ENCODE assay signal across 24 cellular contexts in genomic region chr12:7431993-7432685, GRCh38. TPM values are rescaled to one million over a fixed set of nuclear protein-coding genes. Genes with fewer than 3 reads are reported as not detected.
DNase-seq lines count a peak whose midpoint lies in the region; ATAC-seq, FAIRE-seq and TF ChIP-seq lines count a peak whose summit lies in the region.
"Had no signal": no experiment of that assay in that cellular context is flagged by ENCODE, and none has a peak within 500 bp of the region (broad histone marks: within the 10 kb centered on the region; RNA-seq: fewer than 3 reads in every experiment).

No MANE protein-coding gene starts in this region.

- intact Hi-C loops in left lung (cut with DNase I) = no loop called here

- H3K27me3 ChIP-seq in astrocyte (ENCODE audit: insufficient read depth, low read length) (no peaks in the 10 kb centered on the region), osteoblast (ENCODE audit: insufficient read depth, low read length) (no peaks in the 10 kb centered on the region), left lung (no peaks in the 10 kb centered on the region)
- H3K27me3 ChIP-seq: body of pancreas, esophagus squamous epithelium, upper lobe of left lung had no signal

- no peaks in the 10 kb centered on the region for H3K36me3 Mint-ChIP-seq in HFFc6 (ENCODE audit: low read depth)
- no peaks in the 10 kb centered on the region for H3K36me3 Mint-ChIP-seq in astrocyte (ENCODE audit: low read depth, unreplicated experiment)
- H3K36me3 Mint-ChIP-seq: naive B cell had no signal

- H3K27ac Mint-ChIP-seq in HFFc6 = no peak overlapping the region
- no peak overlapping the region for H3K27ac Mint-ChIP-seq in astrocyte (ENCODE audit: unreplicated experiment)
- H3K27ac Mint-ChIP-seq: GM23338, naive B cell had no signal

- H4K20me1 ChIP-seq in astrocyte (ENCODE audit: insufficient read depth, low read length) = no peaks in the 10 kb centered on the region
- H4K20me1 ChIP-seq in osteoblast (ENCODE audit: insufficient read depth, low read length) = no peaks in the 10 kb centered on the region

- H3K27me3 Mint-ChIP-seq in HFFc6 (ENCODE audit: insufficient read depth) (no peaks in the 10 kb centered on the region), astrocyte (ENCODE audit: low read depth, unreplicated experiment) (no peaks in the 10 kb centered on the region)

- DNase-seq in AG20443 (ENCODE audit: low spot score) (peak; percentile 18), HFFc6 (peak; percentile 10), astrocyte (ENCODE audit: low read depth) (no peak), osteoblast (ENCODE audit: insufficient read length, low spot score, missing footprints) (no peak), left lung (no peak), cerebellum (ENCODE audit: low spot score) (no peak), NCI-H128 (lab: John Stamatoyannopoulos, UW; ENCODE audit: unreplicated experiment) (no peak)
- DNase-seq: activated CD4-positive, alpha-beta T cell treated with anti-CD3 and anti-CD28 coated beads, Interleukin-2, amount 50 U/mL, for 48 hours; activated CD4-positive, CD25-positive, alpha-beta regulatory T cell; activated effector memory CD4-positive, alpha-beta T cell treated with anti-CD3 and anti-CD28 coated beads, Interleukin-2, amount 50 U/mL, for 16 hours; AML-193; body of pancreas; effector CD8-positive, alpha-beta T cell; esophagus squamous epithelium; glutamatergic neuron; left cardiac atrium; mesendoderm; naive B cell; NCI-H1694; NCI-H748 treated with DMSO at 0.1 percent for 48 hours; retina; upper lobe of left lung had no signal

- TF ChIP-seq CTCF in HFFc6 (IDR thresholded peaks at IDR 0.05) (no peak), astrocyte (IDR thresholded peaks at IDR 0.05; ENCODE audit: insufficient read depth, low read depth, low read length) (no peak), osteoblast (IDR thresholded peaks at IDR 0.05; ENCODE audit: extremely low read depth, low read depth, low read length) (no peak), left lung (IDR thresholded peaks at IDR 0.05) (no peak)

- H3K4me1 Mint-ChIP-seq in HFFc6 (ENCODE audit: low read depth) = peaks cover 7% of the 10 kb centered on the region
- H3K4me1 Mint-ChIP-seq in astrocyte (ENCODE audit: low read depth, unreplicated experiment) = no peaks in the 10 kb centered on the region
- H3K4me1 Mint-ChIP-seq: naive B cell had no signal

- no peak overlapping the region for H2AFZ ChIP-seq in astrocyte (ENCODE audit: low read depth, low read length)
- peak overlapping the region; percentile 11 for H2AFZ ChIP-seq in osteoblast (ENCODE audit: low read length)
- H2AFZ ChIP-seq: GM23338 had no signal

- H3K4me2 ChIP-seq in astrocyte (ENCODE audit: low read length) (no peak overlapping the region), osteoblast (ENCODE audit: insufficient read depth, low read length) (no peak overlapping the region)
- H3K4me2 ChIP-seq: GM23338 had no signal

- H3K9ac ChIP-seq in astrocyte (ENCODE audit: low read length) = no peak overlapping the region

- ATAC-seq in left lung = no peak
- ATAC-seq: body of pancreas, GM23338, left cardiac atrium had no signal

- H3K9me3 Mint-ChIP-seq in HFFc6 (no peaks in the 10 kb centered on the region), astrocyte (ENCODE audit: unreplicated experiment) (no peaks in the 10 kb centered on the region)
- H3K9me3 Mint-ChIP-seq: GM23338, naive B cell had no signal

- H3K4me3 ChIP-seq in astrocyte (ENCODE audit: insufficient read depth, low read depth, low read length) = no peak overlapping the region
- no peak overlapping the region for H3K4me3 ChIP-seq in osteoblast (ENCODE audit: insufficient read depth, low read length)
- no peak overlapping the region for H3K4me3 ChIP-seq in left lung
- H3K4me3 ChIP-seq: body of pancreas, esophagus squamous epithelium, GM23338, upper lobe of left lung had no signal

- no peaks in the 10 kb centered on the region for H3K36me3 ChIP-seq in astrocyte (ENCODE audit: insufficient read depth, low read length)
- no peaks in the 10 kb centered on the region for H3K36me3 ChIP-seq in osteoblast (ENCODE audit: insufficient read depth, low read length)
- no peaks in the 10 kb centered on the region for H3K36me3 ChIP-seq in left lung
- H3K36me3 ChIP-seq: esophagus squamous epithelium, upper lobe of left lung had no signal

- H3K9me3 ChIP-seq in astrocyte (ENCODE audit: insufficient read depth, low read depth, low read length) (no peaks in the 10 kb centered on the region), osteoblast (ENCODE audit: low read depth, low read length) (no peaks in the 10 kb centered on the region), left lung (no peaks in the 10 kb centered on the region)
- H3K9me3 ChIP-seq: body of pancreas, esophagus squamous epithelium, upper lobe of left lung had no signal

- H3K4me3 Mint-ChIP-seq in HFFc6 = no peak overlapping the region
- H3K4me3 Mint-ChIP-seq in astrocyte (ENCODE audit: unreplicated experiment) = no peak overlapping the region
- H3K4me3 Mint-ChIP-seq: GM23338, naive B cell had no signal

- FAIRE-seq in astrocyte (lab: Jason Lieb, UNC) = peak; percentile 93

- no peak overlapping the region for H3K27ac ChIP-seq in astrocyte (ENCODE audit: low read depth, low read length)
- H3K27ac ChIP-seq in osteoblast (ENCODE audit: low read depth, low read length) = no peak overlapping the region
- H3K27ac ChIP-seq in left lung = no peak overlapping the region
- H3K27ac ChIP-seq: body of pancreas, esophagus squamous epithelium, HL-60, upper lobe of left lung had no signal

- H3K79me2 ChIP-seq in astrocyte (ENCODE audit: insufficient read depth, low read length) = no peaks in the 10 kb centered on the region
- H3K79me2 ChIP-seq in osteoblast (ENCODE audit: insufficient read depth, low read length) = no peaks in the 10 kb centered on the region

- H3K4me1 ChIP-seq in astrocyte (ENCODE audit: insufficient read depth, low read length) (peaks cover 4% of the 10 kb centered on the region), osteoblast (ENCODE audit: insufficient read depth, low read length) (peaks cover 9% of the 10 kb centered on the region), left lung (no peaks in the 10 kb centered on the region)
- H3K4me1 ChIP-seq: body of pancreas, esophagus squamous epithelium, upper lobe of left lung had no signal

RNA-seq across cellular contexts. Expression of gene CD163L1, which starts 11.8 kb away (rescaled TPM):
- total RNA-seq in HFFc6 (2021; fragmentation: NEBNext Ultra II Directional; extraction: Animal tissue kit (Norgen Biotek cat#: 25700)) = 1 to 10 TPM; 5.7 to 9.9 (median 7.6) TPM
- total RNA-seq in astrocyte (1.3 and 1.6 TPM in 2 replicates), osteoblast (under 0.01 and 0.88 TPM in 2 replicates), left lung (1 to 10 TPM; 5.6 to 7.3 TPM), cerebellum (5.4 TPM)

Comparison
In these comparisons a context has a peak if more than half of its experiments do, and no peak if none do; other contexts are left out.
1. DNase-seq: peak in AG20443 (single experiment) and HFFc6 (single experiment); none in astrocyte (single experiment), osteoblast (single experiment), left lung (0 of 2), cerebellum (single experiment) and NCI-H128 (single experiment).